ENCODE assay signal across 1 cellular context in genomic region chr16:75648265-75649076, GRCh38.
TF ChIP-seq lines count a peak whose summit lies in the region.

No MANE protein-coding gene starts in this region.

TF ChIP-seq in GM23338, 12 proteins besides CTCF, POLR2A, EP300 and RAD21 (continued from another document):
- no peak for TF ChIP-seq REST (IDR thresholded peaks at IDR 0.05; ENCODE audit: unreplicated experiment)
- TF ChIP-seq ETS1 (IDR thresholded peaks at IDR 0.05) = peak; percentile 8; the same call in 1 of the 2 replicates
- no peak for TF ChIP-seq ZNF462 (CRISPR knock-in tag; IDR thresholded peaks at IDR 0.05)
